ENCODE assay signal across 19 cellular contexts in the genomic region with DNA sequence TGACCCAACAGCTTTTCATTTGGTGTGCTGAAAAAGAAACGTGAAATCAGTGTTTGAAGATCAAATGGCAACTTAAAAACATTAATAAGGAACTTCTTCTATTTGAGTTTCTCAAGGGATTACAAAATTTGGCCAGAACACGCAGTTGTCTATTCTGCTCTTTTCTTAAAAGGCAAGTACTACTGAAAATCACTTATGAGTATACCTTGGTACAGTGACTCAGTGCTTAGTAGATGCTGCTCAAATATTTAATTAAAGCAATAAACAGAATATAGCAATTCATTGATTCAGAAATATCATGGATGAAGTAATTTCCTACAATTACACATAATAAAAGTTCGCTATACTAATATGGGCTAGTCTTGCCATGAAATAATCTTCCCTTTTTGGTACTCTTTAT.
"Had no signal": no experiment of that assay in that cellular context is flagged by ENCODE, and none has a peak within 500 bp of the region (broad histone marks: within the 10 kb centered on the region; RNA-seq: fewer than 3 reads in every experiment).

No MANE protein-coding gene starts in this region.

- DNase-seq: activated B cell treated with CpG ODN at 0.5 μM for 24 hours; esophagus squamous epithelium; left ventricle myocardium inferior; ovary; right lobe of liver; stimulated activated CD4-positive, alpha-beta T cell treated with anti-CD3 and anti-CD28 coated beads, Interleukin-4, amount 100 ng/mL, for 1 hour; transverse colon had no signal

- H3K27me3 ChIP-seq: breast epithelium, esophagus squamous epithelium, ovary, right lobe of liver, testis, transverse colon had no signal

- H3K4me3 ChIP-seq: breast epithelium, esophagus squamous epithelium, left ventricle myocardium inferior, lung, mucosa of descending colon, ovary, right lobe of liver, testis, transverse colon had no signal

- H3K27ac Mint-ChIP-seq: activated B cell treated with CpG ODN at 0.5 μM for 24 hours; activated naive CD4-positive, alpha-beta T cell treated with anti-CD3 and anti-CD28 coated beads, Interleukin-2, amount 50 U/mL, for 24 hours; dendritic cell treated with granulocyte-macrophage colony-stimulating factor and Interleukin-4, amounts not matched to agents 40 ng/mL and 50 ng/mL, for 4 days; nephron progenitor cell; progenitor cell of endocrine pancreas had no signal

- ATAC-seq: stimulated activated naive CD8-positive, alpha-beta T cell treated with anti-CD3 and anti-CD28 coated beads, Interleukin-15, Interleukin-2, amounts not matched to agents 100 U/mL and 50 U/mL, for 24 hours had no signal

- H3K9me3 ChIP-seq: breast epithelium, esophagus squamous epithelium, left ventricle myocardium inferior, mucosa of descending colon, ovary, right lobe of liver, testis, transverse colon had no signal

- H3K27ac ChIP-seq: breast epithelium, esophagus squamous epithelium, left ventricle myocardium inferior, ovary, right lobe of liver, testis, transverse colon had no signal

- H3K4me1 Mint-ChIP-seq: central memory CD8-positive, alpha-beta T cell; nephron progenitor cell had no signal

- H3K4me1 ChIP-seq: breast epithelium, esophagus squamous epithelium, right lobe of liver, testis had no signal

- H3K27me3 Mint-ChIP-seq: activated B cell treated with CpG ODN at 0.5 μM for 24 hours; activated CD8-positive, alpha-beta T cell treated with anti-CD3 and anti-CD28 coated beads for 36 hours; activated naive CD4-positive, alpha-beta T cell treated with anti-CD3 and anti-CD28 coated beads, Interleukin-2, amount 50 U/mL, for 24 hours; central memory CD8-positive, alpha-beta T cell; dendritic cell treated with granulocyte-macrophage colony-stimulating factor and Interleukin-4, amounts not matched to agents 40 ng/mL and 50 ng/mL, for 4 days; progenitor cell of endocrine pancreas had no signal

- H3K36me3 ChIP-seq: breast epithelium, ovary had no signal

- H3K4me3 Mint-ChIP-seq: activated B cell treated with CpG ODN at 0.5 μM for 24 hours; activated CD8-positive, alpha-beta T cell treated with anti-CD3 and anti-CD28 coated beads for 36 hours; activated naive CD4-positive, alpha-beta T cell treated with anti-CD3 and anti-CD28 coated beads, Interleukin-2, amount 50 U/mL, for 24 hours; activated T-cell treated with anti-CD3 and anti-CD28 coated beads, Interleukin-2, amount 50 U/mL, for 4 hours; central memory CD8-positive, alpha-beta T cell; dendritic cell treated with granulocyte-macrophage colony-stimulating factor and Interleukin-4, amounts not matched to agents 40 ng/mL and 50 ng/mL, for 4 days; nephron progenitor cell had no signal
